9 cellular contexts compared by ENCODE assay signal in the genomic region with DNA sequence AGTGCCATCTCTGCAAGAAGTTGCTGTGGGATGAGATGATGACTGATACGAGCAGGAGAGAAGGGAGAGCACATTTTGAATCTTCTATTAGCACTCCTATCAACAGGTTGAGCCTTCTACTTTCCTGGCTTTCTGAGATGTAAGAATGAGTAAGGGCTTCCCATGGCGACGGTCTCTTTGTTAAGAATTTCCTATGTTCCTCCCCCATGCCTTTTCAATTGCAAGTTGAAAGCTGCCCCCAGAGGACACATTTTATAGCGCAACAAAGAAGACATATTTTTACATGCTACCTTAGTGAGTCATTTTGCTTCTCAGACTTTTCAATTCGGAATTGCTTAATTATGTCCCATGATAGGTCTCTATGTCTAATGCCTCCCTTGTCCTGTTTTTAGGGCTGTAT.
DNase-seq lines count a peak whose midpoint lies in the region; ATAC-seq and TF ChIP-seq lines count a peak whose summit lies in the region.
"Had no signal": no experiment of that assay in that cellular context is flagged by ENCODE, and none has a peak within 500 bp of the region (broad histone marks: within the 10 kb centered on the region; RNA-seq: fewer than 3 reads in every experiment).

No MANE protein-coding gene starts in this region.

- H3K9me3 Mint-ChIP-seq in immature natural killer cell: peaks cover 0 to 20% (median 8%) of the 10 kb centered on the region in 6 donors

- peak; percentile 16; the same call in 1 of the 2 replicates for TF ChIP-seq CTCF in LNCAP (IDR thresholded peaks at IDR 0.05)

- H3K27ac Mint-ChIP-seq in immature natural killer cell: no peak overlapping the region

- peaks cover 0 to 5% (median 0%) of the 10 kb centered on the region in 3 donors for H3K27me3 Mint-ChIP-seq in immature natural killer cell (ENCODE audit: low read depth in 3 of 3)

- peak; percentile 56 for DNase-seq in COLO829 (ENCODE audit: low spot score)
- DNase-seq in amniotic epithelial cell (ENCODE audit: low read depth): peak; percentile 90
- DNase-seq in kidney tubule cell (ENCODE audit: low spot score): peak; percentile 58
- DNase-seq in KG1 (lab: John Stamatoyannopoulos, UW): no peak
- no peak for DNase-seq in immature natural killer cell
- DNase-seq: hippocampal formation had no signal

- H3K36me3 Mint-ChIP-seq in immature natural killer cell: no peaks in the 10 kb centered on the region

- H3K4me1 Mint-ChIP-seq in immature natural killer cell: no peaks in the 10 kb centered on the region

- ATAC-seq in HG02610 (IDR thresholded peaks at IDR 0.05; ENCODE audit: unreplicated experiment) (no peak), HG03521 (IDR thresholded peaks at IDR 0.05; ENCODE audit: unreplicated experiment) (no peak)

- no peak overlapping the region for H3K4me3 Mint-ChIP-seq in immature natural killer cell

Comparison
In these comparisons a context has a peak if more than half of its experiments do, and no peak if none do; other contexts are left out.
1. DNase-seq: peak in COLO829 (single experiment), amniotic epithelial cell (single experiment) and kidney tubule cell (single experiment); none in KG1 (single experiment) and immature natural killer cell (0 of 3).